ENCODE assay signal across 10 cellular contexts in genomic region chr19:35404879-35405622, GRCh38. TPM values are rescaled to one million over a fixed set of nuclear protein-coding genes. Genes with fewer than 3 reads are reported as not detected.
DNase-seq lines count a peak whose midpoint lies in the region; ATAC-seq, FAIRE-seq and TF ChIP-seq lines count a peak whose summit lies in the region.
"Had no signal": no experiment of that assay in that cellular context is flagged by ENCODE, and none has a peak within 500 bp of the region (broad histone marks: within the 10 kb centered on the region; RNA-seq: fewer than 3 reads in every experiment).

No MANE protein-coding gene starts in this region.

- H3K27ac ChIP-seq in brain microvascular endothelial cell (no peak overlapping the region), kidney (ENCODE audit: low read depth in 2 of 2, low read length in 2 of 2) (no peak overlapping the region)

- no peaks in the 10 kb centered on the region for H3K36me3 Mint-ChIP-seq in activated naive CD4-positive, alpha-beta T cell treated with anti-CD3 and anti-CD28 coated beads for 36 hours (ENCODE audit: low read depth)

- H3K4me3 ChIP-seq in brain microvascular endothelial cell (ENCODE audit: low read depth, low read length): no peak overlapping the region
- no peak overlapping the region for H3K4me3 ChIP-seq in kidney (ENCODE audit: low read length in 2 of 2)

- H3K4me1 ChIP-seq in kidney (ENCODE audit: control insufficient read depth in 1 of 2, insufficient read depth in 1 of 2, low read depth in 1 of 2, low read length in 2 of 2): no peaks in the 10 kb centered on the region

- CTCF ChIA-PET in activated naive CD4-positive, alpha-beta T cell treated with anti-CD3 and anti-CD28 coated beads for 36 hours (lab: Charles Lee): interaction anchor here (1.0 kb wide), 1 partner anchor 63 kb away, joined by 3 read pairs; no protein-coding TSS in a partner anchor

- no peaks in the 10 kb centered on the region for H3K27me3 ChIP-seq in brain microvascular endothelial cell (replicated peaks)

- H3K4me3 Mint-ChIP-seq in activated naive CD4-positive, alpha-beta T cell treated with anti-CD3 and anti-CD28 coated beads for 36 hours: no peak overlapping the region
- H3K4me3 Mint-ChIP-seq: activated B cell treated with CpG ODN at 0.5 μM for 24 hours had no signal

- no peaks in the 10 kb centered on the region for H3K4me1 Mint-ChIP-seq in activated naive CD4-positive, alpha-beta T cell treated with anti-CD3 and anti-CD28 coated beads for 36 hours (ENCODE audit: low read depth)

- H3K9ac ChIP-seq in kidney (ENCODE audit: low read length in 2 of 2): no peak overlapping the region

- DNase-seq in activated naive CD4-positive, alpha-beta T cell treated with anti-CD3 and anti-CD28 coated beads for 36 hours: peak; percentile 53
- DNase-seq in activated naive CD4-positive, alpha-beta T cell treated with anti-CD3 and anti-CD28 coated beads, Interleukin-2, amount 50 U/mL, for 16 hours: no peak
- peak; percentile 81 for DNase-seq in brain microvascular endothelial cell
- DNase-seq in stimulated activated CD4-positive, alpha-beta T cell treated with anti-CD3 and anti-CD28 coated beads, Interleukin-4, amount 100 ng/mL, for 1 hour: peak; percentile 7
- no peak for DNase-seq in middle frontal gyrus (ENCODE audit: extremely low spot score, low spot score)
- no peak for DNase-seq in DMS79 (lab: John Stamatoyannopoulos, UW)
- no peak for DNase-seq in kidney
- DNase-seq: activated B cell treated with CpG ODN at 0.5 μM for 24 hours had no signal

- no peaks in the 10 kb centered on the region for H3K9me3 Mint-ChIP-seq in activated naive CD4-positive, alpha-beta T cell treated with anti-CD3 and anti-CD28 coated beads for 36 hours
- H3K9me3 Mint-ChIP-seq: activated B cell treated with CpG ODN at 0.5 μM for 24 hours had no signal

- in situ Hi-C loops in brain microvascular endothelial cell (cut with HindIII; ENCODE audit: low pct_ligation_motif_present, low sequenced_read_pairs): no loop called here

- H3K36me3 ChIP-seq in brain microvascular endothelial cell (replicated peaks) (no peaks in the 10 kb centered on the region), kidney (ENCODE audit: control insufficient read depth in 1 of 2, insufficient read depth in 2 of 2, low read length in 2 of 2) (no peaks in the 10 kb centered on the region)

- no peak overlapping the region for H3K27ac Mint-ChIP-seq in activated naive CD4-positive, alpha-beta T cell treated with anti-CD3 and anti-CD28 coated beads for 36 hours
- H3K27ac Mint-ChIP-seq: activated B cell treated with CpG ODN at 0.5 μM for 24 hours had no signal

- no peaks in the 10 kb centered on the region for H3K9me3 ChIP-seq in kidney (ENCODE audit: control insufficient read depth in 1 of 2, low read length in 2 of 2)

- H3K27me3 Mint-ChIP-seq in activated naive CD4-positive, alpha-beta T cell treated with anti-CD3 and anti-CD28 coated beads for 36 hours (ENCODE audit: low read depth): no peaks in the 10 kb centered on the region
- H3K27me3 Mint-ChIP-seq: activated B cell treated with CpG ODN at 0.5 μM for 24 hours had no signal

- FAIRE-seq in kidney (lab: Jason Lieb, UNC): no peak

- intact Hi-C loops in activated naive CD4-positive, alpha-beta T cell treated with anti-CD3 and anti-CD28 coated beads for 36 hours (cut with micrococcal nuclease): no loop called here
- intact Hi-C loops in kidney (cut with DNase I): no loop called here

- peak; percentile 73 for ATAC-seq in HG03439 (IDR thresholded peaks at IDR 0.05; ENCODE audit: unreplicated experiment)

- TF ChIP-seq CTCF in brain microvascular endothelial cell (IDR thresholded peaks at IDR 0.05; ENCODE audit: low read depth, low read length, missing control alignments): no peak
- no peak for TF ChIP-seq CTCF in kidney (IDR thresholded peaks at IDR 0.05; ENCODE audit: borderline replicate concordance, extremely low read depth, insufficient read depth)

RNA-seq across cellular contexts. Expression of gene GPR42, which starts 34.2 kb away (rescaled TPM):
- under 1 TPM; 0.17 to 0.30 TPM for total RNA-seq in activated naive CD4-positive, alpha-beta T cell treated with anti-CD3 and anti-CD28 coated beads for 36 hours
- total RNA-seq in kidney: not detected
- polyA plus RNA-seq in kidney (ENCODE audit: insufficient read depth, low read depth, low replicate concordance): not detected
- total RNA-seq: activated B cell treated with CpG ODN at 0.5 μM for 24 hours, liver had no signal
- polyA plus RNA-seq: liver had no signal

RNA-seq across cellular contexts. Expression of gene FFAR2, which starts 43.0 kb away (rescaled TPM):
- total RNA-seq in activated naive CD4-positive, alpha-beta T cell treated with anti-CD3 and anti-CD28 coated beads for 36 hours: not detected
- total RNA-seq in kidney: 0.22 TPM
- polyA plus RNA-seq in kidney (ENCODE audit: insufficient read depth, low read depth, low replicate concordance): not detected
- total RNA-seq: activated B cell treated with CpG ODN at 0.5 μM for 24 hours had no signal

RNA-seq across cellular contexts. Expression of gene FFAR3, which starts 46.8 kb away (rescaled TPM):
- 1 to 10 TPM; 4.9 to 5.3 TPM for total RNA-seq in activated naive CD4-positive, alpha-beta T cell treated with anti-CD3 and anti-CD28 coated beads for 36 hours
- not detected for total RNA-seq in kidney
- not detected for polyA plus RNA-seq in kidney (ENCODE audit: insufficient read depth, low read depth, low replicate concordance)
- polyA plus RNA-seq: liver had no signal

RNA-seq across cellular contexts. Expression of gene FFAR1, which starts 57.3 kb away (rescaled TPM):
- total RNA-seq in activated naive CD4-positive, alpha-beta T cell treated with anti-CD3 and anti-CD28 coated beads for 36 hours: under 1 TPM in 1 of 2 experiments, not detected in 1; 0.10 TPM
- not detected for total RNA-seq in kidney
- polyA plus RNA-seq in kidney (ENCODE audit: insufficient read depth, low read depth, low replicate concordance): not detected
- total RNA-seq: liver had no signal
- polyA plus RNA-seq: liver had no signal

Comparison
In these comparisons a context has a peak if more than half of its experiments do, and no peak if none do; other contexts are left out.
1. DNase-seq: peak in activated naive CD4-positive, alpha-beta T cell treated with anti-CD3 and anti-CD28 coated beads for 36 hours (single experiment), brain microvascular endothelial cell (single experiment) and stimulated activated CD4-positive, alpha-beta T cell treated with anti-CD3 and anti-CD28 coated beads, Interleukin-4, amount 100 ng/mL, for 1 hour (single experiment); none in activated naive CD4-positive, alpha-beta T cell treated with anti-CD3 and anti-CD28 coated beads, Interleukin-2, amount 50 U/mL, for 16 hours (single experiment), middle frontal gyrus (single experiment), DMS79 (single experiment) and kidney (single experiment).